In genomic region chr9:16610538-16610937, GRCh38 we compare ENCODE assay signal across 31 cellular contexts.
"Had no signal": no experiment of that assay in that cellular context is flagged by ENCODE, and none has a peak within 500 bp of the region (broad histone marks: within the 10 kb centered on the region; RNA-seq: fewer than 3 reads in every experiment).

No MANE protein-coding gene starts in this region.

- H3K9ac ChIP-seq: neural progenitor cell, parathyroid adenoma had no signal

- H3K4me3 ChIP-seq: neural progenitor cell, ovary, psoas muscle, skin epidermis, smooth muscle cell, spleen, suprapubic skin, testis, tibial artery, transverse colon, upper lobe of right lung, uterus had no signal

- H3K27ac ChIP-seq: neural progenitor cell, ovary, parathyroid adenoma, psoas muscle, spleen, suprapubic skin, testis, tibial artery, transverse colon, upper lobe of right lung, uterus had no signal

- H3K27me3 Mint-ChIP-seq: progenitor cell of endocrine pancreas; stimulated activated memory B cell treated with anti-CD40 and anti-IgM and Interleukin-4, amounts not matched to agents 10 μg/mL and 1 μg/mL and 100 μg/mL, for 72 hours; stimulated activated naive CD8-positive, alpha-beta T cell treated with anti-CD3 and anti-CD28 coated beads, Interleukin-15, amount 100 ng/mL, for 72 hours; type B pancreatic cell had no signal

- H3K9me3 ChIP-seq: ovary, psoas muscle, spleen, suprapubic skin, testis, tibial artery, transverse colon, upper lobe of right lung, uterus had no signal

- H3K79me2 ChIP-seq: parathyroid adenoma had no signal

- DNase-seq: natural killer cell; occipital lobe; ovary; posterior cingulate gyrus; psoas muscle; right cardiac atrium; spleen; stimulated activated CD4-positive, alpha-beta T cell treated with anti-CD3 and anti-CD28 coated beads, Interleukin-12 subunit alpha, Interleukin-12 subunit beta, amount 100 ng/mL, for 4 hours; stimulated activated CD4-positive, alpha-beta T cell treated with anti-CD3 and anti-CD28 coated beads, Interleukin-1b, Interleukin-23, amount 100 ng/mL, for 48 hours; stimulated activated CD4-positive, alpha-beta T cell treated with anti-CD3 and anti-CD28 coated beads, Interleukin-4, amount 100 ng/mL, for 1 hour; stimulated activated CD4-positive, alpha-beta T cell treated with anti-CD3 and anti-CD28 coated beads, Interleukin-4, amount 100 ng/mL, for 4 hours; stimulated activated CD8-positive, alpha-beta memory T cell treated with anti-CD3 and anti-CD28 coated beads, Interleukin-4, amount 100 ng/mL, for 48 hours; stimulated activated naive CD4-positive, alpha-beta T cell; stimulated activated naive CD8-positive, alpha-beta T cell treated with anti-CD3 and anti-CD28 coated beads, Interleukin-15, amount 100 ng/mL, for 72 hours; stimulated activated naive CD8-positive, alpha-beta T cell treated with anti-CD3 and anti-CD28 coated beads, Interleukin-15, Interleukin-2, amounts not matched to agents 100 U/mL and 50 U/mL, for 24 hours; substantia nigra; testis; tibial artery; transverse colon; upper lobe of right lung; uterus had no signal

- ATAC-seq: natural killer cell; right cardiac atrium; sciatic nerve; stimulated activated memory B cell treated with anti-CD40 and anti-IgM and Interleukin-4, amounts not matched to agents 10 μg/mL and 1 μg/mL and 100 μg/mL, for 72 hours; stimulated activated naive CD8-positive, alpha-beta T cell treated with anti-CD3 and anti-CD28 coated beads, Interleukin-15, amount 100 ng/mL, for 72 hours; stimulated activated naive CD8-positive, alpha-beta T cell treated with anti-CD3 and anti-CD28 coated beads, Interleukin-15, Interleukin-2, amounts not matched to agents 100 U/mL and 50 U/mL, for 24 hours; upper lobe of right lung had no signal

- H3K4me3 Mint-ChIP-seq: natural killer cell; nephron; neural progenitor cell; stimulated activated memory B cell treated with anti-CD40 and anti-IgM and Interleukin-4, amounts not matched to agents 10 μg/mL and 1 μg/mL and 100 μg/mL, for 72 hours; stimulated activated naive CD8-positive, alpha-beta T cell treated with anti-CD3 and anti-CD28 coated beads, Interleukin-15, amount 100 ng/mL, for 72 hours; type B pancreatic cell had no signal

- H3K36me3 Mint-ChIP-seq: natural killer cell; neural progenitor cell; stimulated activated memory B cell treated with anti-CD40 and anti-IgM and Interleukin-4, amounts not matched to agents 10 μg/mL and 1 μg/mL and 100 μg/mL, for 72 hours; type B pancreatic cell had no signal

- H3K4me1 ChIP-seq: parathyroid adenoma, psoas muscle, spleen, testis, tibial artery, transverse colon, upper lobe of right lung, uterus had no signal

- H2AFZ ChIP-seq: neural progenitor cell, parathyroid adenoma had no signal

- H3K4me1 Mint-ChIP-seq: stimulated activated memory B cell treated with anti-CD40 and anti-IgM and Interleukin-4, amounts not matched to agents 10 μg/mL and 1 μg/mL and 100 μg/mL, for 72 hours; stimulated activated naive CD8-positive, alpha-beta T cell treated with anti-CD3 and anti-CD28 coated beads, Interleukin-15, amount 100 ng/mL, for 72 hours had no signal

- H3K27ac Mint-ChIP-seq: natural killer cell; neural progenitor cell; progenitor cell of endocrine pancreas; stimulated activated memory B cell treated with anti-CD40 and anti-IgM and Interleukin-4, amounts not matched to agents 10 μg/mL and 1 μg/mL and 100 μg/mL, for 72 hours; stimulated activated naive CD8-positive, alpha-beta T cell treated with anti-CD3 and anti-CD28 coated beads, Interleukin-15, amount 100 ng/mL, for 72 hours had no signal

- H3K4me2 ChIP-seq: neural progenitor cell, smooth muscle cell had no signal

- H3K36me3 ChIP-seq: neural progenitor cell, ovary, spleen, suprapubic skin, tibial artery, transverse colon, upper lobe of right lung, uterus had no signal

- H3K27me3 ChIP-seq: neural progenitor cell, ovary, spleen, suprapubic skin, testis, tibial artery, transverse colon, upper lobe of right lung, uterus had no signal

- H3K9me3 Mint-ChIP-seq: natural killer cell; nephron; neural progenitor cell; stimulated activated memory B cell treated with anti-CD40 and anti-IgM and Interleukin-4, amounts not matched to agents 10 μg/mL and 1 μg/mL and 100 μg/mL, for 72 hours; stimulated activated naive CD8-positive, alpha-beta T cell treated with anti-CD3 and anti-CD28 coated beads, Interleukin-15, amount 100 ng/mL, for 72 hours; type B pancreatic cell had no signal
